In genomic region chr6:1436334-1437306, GRCh38 we compare ENCODE assay signal across 8 cellular contexts. TPM values are rescaled to one million over a fixed set of nuclear protein-coding genes. Genes with fewer than 3 reads are reported as not detected.
A peak's percentile ranks its signal among the peaks of the same experiment; 100 is the strongest.
DNase-seq lines count a peak whose midpoint lies in the region; ATAC-seq and FAIRE-seq lines count a peak whose summit lies in the region.

No MANE protein-coding gene starts in this region.

- intact Hi-C loops in left colon (cut with DNase I, micrococcal nuclease): no loop called here

- peak; percentile 81 for FAIRE-seq in GM18507 (lab: Jason Lieb, UNC)

- peak; percentile 83 for ATAC-seq in left colon
- no peak for ATAC-seq in GM21619 (IDR thresholded peaks at IDR 0.05; ENCODE audit: unreplicated experiment)

- DNase-seq in Ammon's horn (ENCODE audit: low spot score): peak; percentile 73
- peak; percentile 43 for DNase-seq in GM18507 (ENCODE audit: extremely low spot score, insufficient read length, low read depth)
- DNase-seq in NCI-H1048 (lab: John Stamatoyannopoulos, UW): peak; percentile 30
- peak; percentile 26 for DNase-seq in T-helper 9 cell
- peak; percentile 77 for DNase-seq in cerebellum (ENCODE audit: low spot score)
- DNase-seq in left colon: peak in 1 of 2 donors; percentile 39
- peak; percentile 25 for DNase-seq in stimulated activated CD8-positive, alpha-beta memory T cell treated with anti-CD3 and anti-CD28 coated beads, Interleukin-12 subunit alpha, Interleukin-12 subunit beta, amount 100 ng/mL, for 1 hour (ENCODE audit: low read depth)

RNA-seq across cellular contexts. Expression of gene FOXF2, which starts 47.2 kb away (rescaled TPM):
- 2.4 TPM for total RNA-seq in cerebellum
- total RNA-seq in left colon: 10 to 100 TPM in 1 of 2 donors, 1 to 10 TPM in 1; 3.0 to 15.2 TPM
